ENCODE assay signal across 2 cellular contexts in genomic region chr13:84972907-84973306, GRCh38.
TF ChIP-seq lines count a peak whose summit lies in the region.

No MANE protein-coding gene starts in this region.

TF ChIP-seq in GM12878, 131 proteins besides CTCF, POLR2A, EP300 and RAD21:
- TF ChIP-seq, protein P1, sequence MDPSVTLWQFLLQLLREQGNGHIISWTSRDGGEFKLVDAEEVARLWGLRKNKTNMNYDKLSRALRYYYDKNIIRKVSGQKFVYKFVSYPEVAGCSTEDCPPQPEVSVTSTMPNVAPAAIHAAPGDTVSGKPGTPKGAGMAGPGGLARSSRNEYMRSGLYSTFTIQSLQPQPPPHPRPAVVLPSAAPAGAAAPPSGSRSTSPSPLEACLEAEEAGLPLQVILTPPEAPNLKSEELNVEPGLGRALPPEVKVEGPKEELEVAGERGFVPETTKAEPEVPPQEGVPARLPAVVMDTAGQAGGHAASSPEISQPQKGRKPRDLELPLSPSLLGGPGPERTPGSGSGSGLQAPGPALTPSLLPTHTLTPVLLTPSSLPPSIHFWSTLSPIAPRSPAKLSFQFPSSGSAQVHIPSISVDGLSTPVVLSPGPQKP (IDR thresholded peaks at IDR 0.05; ENCODE audit: low read depth, low read length), result no peak
- TF ChIP-seq FOS (IDR thresholded peaks at IDR 0.05; ENCODE audit: borderline replicate concordance, extremely low read depth, insufficient read length), result no peak
- TF ChIP-seq SMARCA5 (IDR thresholded peaks at IDR 0.05), result no peak
- TF ChIP-seq ZNF274 (IDR thresholded peaks at IDR 0.05; ENCODE audit: insufficient read depth, insufficient read length), result no peak
- no peak for TF ChIP-seq SMC3 (IDR thresholded peaks at IDR 0.05; ENCODE audit: borderline replicate concordance, low read length)
- TF ChIP-seq CBFB (IDR thresholded peaks at IDR 0.05; ENCODE audit: low read depth), result no peak
- TF ChIP-seq NFYA (IDR thresholded peaks at IDR 0.05; ENCODE audit: borderline replicate concordance, low read depth, low read length), result no peak
- TF ChIP-seq, protein P2, sequence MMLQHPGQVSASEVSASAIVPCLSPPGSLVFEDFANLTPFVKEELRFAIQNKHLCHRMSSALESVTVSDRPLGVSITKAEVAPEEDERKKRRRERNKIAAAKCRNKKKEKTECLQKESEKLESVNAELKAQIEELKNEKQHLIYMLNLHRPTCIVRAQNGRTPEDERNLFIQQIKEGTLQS (IDR thresholded peaks at IDR 0.05; ENCODE audit: borderline replicate concordance, extremely low read depth, low read depth, low read length), result no peak
- no peak for TF ChIP-seq ZNF217 (IDR thresholded peaks at IDR 0.05)
- no peak for TF ChIP-seq ASH2L (IDR thresholded peaks at IDR 0.05; ENCODE audit: borderline replicate concordance, low read depth)
- no peak for TF ChIP-seq IRF3 (IDR thresholded peaks at IDR 0.05)
- no peak for TF ChIP-seq SIX5 (IDR thresholded peaks at IDR 0.05; ENCODE audit: low read depth, low read length, severe bottlenecking)
- TF ChIP-seq BRCA1 (IDR thresholded peaks at IDR 0.05; ENCODE audit: low read depth, low read length), result no peak
- TF ChIP-seq NR2C1 (IDR thresholded peaks at IDR 0.05), result no peak
- TF ChIP-seq, protein P3, sequence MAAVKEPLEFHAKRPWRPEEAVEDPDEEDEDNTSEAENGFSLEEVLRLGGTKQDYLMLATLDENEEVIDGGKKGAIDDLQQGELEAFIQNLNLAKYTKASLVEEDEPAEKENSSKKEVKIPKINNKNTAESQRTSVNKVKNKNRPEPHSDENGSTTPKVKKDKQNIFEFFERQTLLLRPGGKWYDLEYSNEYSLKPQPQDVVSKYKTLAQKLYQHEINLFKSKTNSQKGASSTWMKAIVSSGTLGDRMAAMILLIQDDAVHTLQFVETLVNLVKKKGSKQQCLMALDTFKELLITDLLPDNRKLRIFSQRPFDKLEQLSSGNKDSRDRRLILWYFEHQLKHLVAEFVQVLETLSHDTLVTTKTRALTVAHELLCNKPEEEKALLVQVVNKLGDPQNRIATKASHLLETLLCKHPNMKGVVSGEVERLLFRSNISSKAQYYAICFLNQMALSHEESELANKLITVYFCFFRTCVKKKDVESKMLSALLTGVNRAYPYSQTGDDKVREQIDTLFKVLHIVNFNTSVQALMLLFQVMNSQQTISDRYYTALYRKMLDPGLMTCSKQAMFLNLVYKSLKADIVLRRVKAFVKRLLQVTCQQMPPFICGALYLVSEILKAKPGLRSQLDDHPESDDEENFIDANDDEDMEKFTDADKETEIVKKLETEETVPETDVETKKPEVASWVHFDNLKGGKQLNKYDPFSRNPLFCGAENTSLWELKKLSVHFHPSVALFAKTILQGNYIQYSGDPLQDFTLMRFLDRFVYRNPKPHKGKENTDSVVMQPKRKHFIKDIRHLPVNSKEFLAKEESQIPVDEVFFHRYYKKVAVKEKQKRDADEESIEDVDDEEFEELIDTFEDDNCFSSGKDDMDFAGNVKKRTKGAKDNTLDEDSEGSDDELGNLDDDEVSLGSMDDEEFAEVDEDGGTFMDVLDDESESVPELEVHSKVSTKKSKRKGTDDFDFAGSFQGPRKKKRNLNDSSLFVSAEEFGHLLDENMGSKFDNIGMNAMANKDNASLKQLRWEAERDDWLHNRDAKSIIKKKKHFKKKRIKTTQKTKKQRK (IDR thresholded peaks at IDR 0.05; ENCODE audit: low read depth, low read length), result no peak
- TF ChIP-seq IKZF2 (IDR thresholded peaks at IDR 0.05), result no peak
- no peak for TF ChIP-seq RFX5 (IDR thresholded peaks at IDR 0.05; ENCODE audit: low read depth, low read length)
- no peak for TF ChIP-seq CHD2 (IDR thresholded peaks at IDR 0.05; ENCODE audit: borderline replicate concordance, low read depth, low read length)
TF ChIP-seq in GM12878: peak in this region for 0.

TF ChIP-seq in HepG2, 621 proteins besides CTCF, POLR2A, EP300 and RAD21:
- TF ChIP-seq ZNF292 (CRISPR knock-in tag; IDR thresholded peaks at IDR 0.05; ENCODE audit: borderline replicate concordance, low read depth) (no peak), ZNF143 (CRISPR knock-in tag; IDR thresholded peaks at IDR 0.05) (no peak), ZNF558 (CRISPR knock-in tag; IDR thresholded peaks at IDR 0.05; ENCODE audit: borderline replicate concordance) (no peak), ZSCAN20 (CRISPR knock-in tag; IDR thresholded peaks at IDR 0.05; ENCODE audit: borderline replicate concordance) (no peak), SIN3A (IDR thresholded peaks at IDR 0.05; ENCODE audit: borderline replicate concordance, low read depth, low read length) (no peak), ZNF577 (CRISPR knock-in tag; IDR thresholded peaks at IDR 0.05; ENCODE audit: borderline replicate concordance, low read depth) (no peak), ZNF230 (CRISPR knock-in tag; IDR thresholded peaks at IDR 0.05) (no peak)
- TF ChIP-seq, protein P2 (CRISPR knock-in tag; IDR thresholded peaks at IDR 0.05), result no peak
- TF ChIP-seq, protein P4, sequence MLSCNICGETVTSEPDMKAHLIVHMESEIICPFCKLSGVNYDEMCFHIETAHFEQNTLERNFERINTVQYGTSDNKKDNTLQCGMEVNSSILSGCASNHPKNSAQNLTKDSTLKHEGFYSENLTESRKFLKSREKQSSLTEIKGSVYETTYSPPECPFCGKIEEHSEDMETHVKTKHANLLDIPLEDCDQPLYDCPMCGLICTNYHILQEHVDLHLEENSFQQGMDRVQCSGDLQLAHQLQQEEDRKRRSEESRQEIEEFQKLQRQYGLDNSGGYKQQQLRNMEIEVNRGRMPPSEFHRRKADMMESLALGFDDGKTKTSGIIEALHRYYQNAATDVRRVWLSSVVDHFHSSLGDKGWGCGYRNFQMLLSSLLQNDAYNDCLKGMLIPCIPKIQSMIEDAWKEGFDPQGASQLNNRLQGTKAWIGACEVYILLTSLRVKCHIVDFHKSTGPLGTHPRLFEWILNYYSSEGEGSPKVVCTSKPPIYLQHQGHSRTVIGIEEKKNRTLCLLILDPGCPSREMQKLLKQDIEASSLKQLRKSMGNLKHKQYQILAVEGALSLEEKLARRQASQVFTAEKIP (CRISPR knock-in tag; IDR thresholded peaks at IDR 0.05; ENCODE audit: borderline replicate concordance), result no peak
